Comparison of ENCODE assay signal across 8 cellular contexts in the genomic region with DNA sequence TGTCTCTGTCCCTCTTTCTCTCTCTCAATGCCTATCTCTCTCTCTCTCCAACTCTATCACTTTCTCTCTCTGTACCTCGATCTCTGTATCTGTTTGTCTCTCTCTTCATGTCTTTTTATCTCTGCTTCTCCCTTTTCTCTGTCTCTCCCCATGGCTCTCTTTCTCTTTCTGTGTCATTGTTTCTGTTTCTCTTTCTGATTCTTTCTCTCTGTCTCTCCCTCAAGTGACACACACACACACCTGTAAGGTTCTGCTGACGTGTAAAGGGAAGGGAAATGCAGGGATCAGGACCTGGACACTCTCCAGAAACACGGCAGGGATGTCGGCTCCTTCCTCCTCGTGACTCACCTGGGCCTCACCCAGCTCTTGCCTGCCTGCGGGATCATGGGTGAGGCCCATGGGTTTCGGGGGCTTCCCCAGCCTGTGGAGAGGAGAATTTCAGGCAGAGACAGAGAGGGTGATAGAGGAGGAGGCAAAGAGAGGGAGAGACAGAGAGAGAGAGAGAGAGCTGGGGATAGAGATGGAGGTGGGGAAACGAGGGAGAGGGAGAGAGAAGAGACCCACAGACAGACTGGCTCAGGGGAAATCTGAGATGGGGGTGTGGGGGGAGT. TPM values are rescaled to one million over a fixed set of nuclear protein-coding genes. Genes with fewer than 3 reads are reported as not detected.
A peak's percentile ranks its signal among the peaks of the same experiment; 100 is the strongest.
DNase-seq lines count a peak whose midpoint lies in the region; ATAC-seq, FAIRE-seq and TF ChIP-seq lines count a peak whose summit lies in the region.

No MANE protein-coding gene starts in this region.

- peak; percentile 81 for FAIRE-seq in GM19239 (lab: Jason Lieb, UNC)

- no peaks in the 10 kb centered on the region for H3K79me2 ChIP-seq in hepatocyte

- H3K4me1 Mint-ChIP-seq in chondrocyte (ENCODE audit: low read depth), result peaks cover 9% of the 10 kb centered on the region

- H3K9me2 ChIP-seq in hepatocyte (replicated peaks; ENCODE audit: insufficient read depth), result no peaks in the 10 kb centered on the region

- H3K27me3 ChIP-seq in hepatocyte, result no peaks in the 10 kb centered on the region

- H3K27ac ChIP-seq in hepatocyte, result peak overlapping the region; percentile 96

- DNase-seq in 8988T (peak; percentile 42), GM19239 (ENCODE audit: insufficient read length, low spot score) (no peak), hepatocyte (ENCODE audit: low spot score) (peak; percentile 86), posterior vena cava (ENCODE audit: low spot score) (no peak), chondrocyte (ENCODE audit: low spot score) (no peak)

- no peaks in the 10 kb centered on the region for H3K9me3 Mint-ChIP-seq in chondrocyte (ENCODE audit: low read depth)

- no peak overlapping the region for H3K27ac Mint-ChIP-seq in chondrocyte (ENCODE audit: unreplicated experiment)

- H3K36me3 Mint-ChIP-seq in chondrocyte (ENCODE audit: low read depth), result no peaks in the 10 kb centered on the region

- H3K4me1 ChIP-seq in hepatocyte (ENCODE audit: insufficient read depth), result peaks cover 6% of the 10 kb centered on the region

- no peak for TF ChIP-seq CTCF in hepatocyte (IDR thresholded peaks at IDR 0.05; ENCODE audit: poor library complexity)
- no peak for TF ChIP-seq CTCF in chondrocyte (IDR thresholded peaks at IDR 0.05)

- no peak overlapping the region for H3K4me3 ChIP-seq in hepatocyte

- H3K4me2 ChIP-seq in hepatocyte, result peak overlapping the region; percentile 58

- H3K36me3 ChIP-seq in hepatocyte (replicated peaks; ENCODE audit: insufficient read depth, low read depth), result no peaks in the 10 kb centered on the region

- 24% methylated on average over 7 of the region's 8 CpGs for WGBS in hepatocyte (ENCODE audit: low lambda C conversion rate, missing lambda C conversion rate)

- ATAC-seq in SK-N-SH treated with all-trans-retinoic acid at 6 μM for 48 hours (peak; percentile 48), GM21528 (IDR thresholded peaks at IDR 0.05; ENCODE audit: low FRiP score, unreplicated experiment) (no peak), HG03045 (IDR thresholded peaks at IDR 0.05; ENCODE audit: unreplicated experiment) (no peak)

- no peak overlapping the region for H2AFZ ChIP-seq in hepatocyte

- no peaks in the 10 kb centered on the region for H3K9me3 ChIP-seq in hepatocyte (ENCODE audit: low read depth)

- no peak overlapping the region for H3K4me3 Mint-ChIP-seq in chondrocyte (ENCODE audit: unreplicated experiment)

- no peaks in the 10 kb centered on the region for H3K27me3 Mint-ChIP-seq in chondrocyte (ENCODE audit: low read depth)

- no peaks in the 10 kb centered on the region for H4K20me1 ChIP-seq in hepatocyte (ENCODE audit: insufficient read depth, poor library complexity, severe bottlenecking)

- intact Hi-C loops in posterior vena cava (cut with DNase I), result no loop called here

TF ChIP-seq in SK-N-SH treated with all-trans-retinoic acid at 6 μM for 48 hours, 23 proteins besides CTCF, POLR2A, EP300 and RAD21:
- no peak for TF ChIP-seq ARNTL (CRISPR knock-in tag; IDR thresholded peaks at IDR 0.05; ENCODE audit: borderline replicate concordance, low read depth)
- TF ChIP-seq ZFP30 (CRISPR knock-in tag; IDR thresholded peaks at IDR 0.05), result no peak
TF ChIP-seq in SK-N-SH treated with all-trans-retinoic acid at 6 μM for 48 hours: peak in this region for 0.

RNA-seq across cellular contexts. Expression of gene PLAUR, which starts 5.4 kb away (rescaled TPM):
- total RNA-seq in hepatocyte (25.0 and 28.0 TPM in 2 replicates), posterior vena cava (10 to 100 TPM; 35.2 to 45.4 TPM), chondrocyte (16.3 to 23.6 TPM (median 19.9 TPM) in 3 replicates)
- 57.8 and 65.1 TPM in 2 replicates for polyA plus RNA-seq in hepatocyte

RNA-seq across cellular contexts. Expression of gene CADM4, which starts 35.7 kb away (rescaled TPM):
- 22.7 and 24.4 TPM in 2 replicates for total RNA-seq in hepatocyte
- 16.6 and 17.1 TPM in 2 replicates for polyA plus RNA-seq in hepatocyte
- total RNA-seq in posterior vena cava, result 1 to 10 TPM; 3.3 to 4.0 TPM
- 5.6 to 7.1 TPM (median 6.1 TPM) in 3 replicates for total RNA-seq in chondrocyte

RNA-seq across cellular contexts. Expression of gene IRGC, which starts 40.5 kb away (rescaled TPM):
- total RNA-seq in hepatocyte (not detected in 2 replicates), posterior vena cava (not detected), chondrocyte (not detected in 3 replicates)
- polyA plus RNA-seq in hepatocyte, result not detected in 2 replicates

RNA-seq across cellular contexts. Expression of gene ZNF428, which starts 55.9 kb away (rescaled TPM):
- total RNA-seq in hepatocyte, result 35.9 and 40.2 TPM in 2 replicates
- 73.9 and 74.9 TPM in 2 replicates for polyA plus RNA-seq in hepatocyte
- 10 to 100 TPM; 22.9 to 29.2 TPM for total RNA-seq in posterior vena cava
- total RNA-seq in chondrocyte, result 50.7 to 53.9 TPM (median 52.5 TPM) in 3 replicates

Comparison
In these comparisons a context has a peak if more than half of its experiments do, and no peak if none do; other contexts are left out.
1. DNase-seq: peak in 8988T (single experiment) and hepatocyte (single experiment); none in GM19239 (single experiment), posterior vena cava (single experiment) and chondrocyte (single experiment).